8 cellular contexts compared by ENCODE assay signal in genomic region chr5:159263569-159263905, GRCh38. TPM values are rescaled to one million over a fixed set of nuclear protein-coding genes. Genes with fewer than 3 reads are reported as not detected.
DNase-seq lines count a peak whose midpoint lies in the region; TF ChIP-seq lines count a peak whose summit lies in the region.

No MANE protein-coding gene starts in this region.

- peaks cover 45% of the 10 kb centered on the region for H3K36me3 ChIP-seq in SJSA1
- no peaks in the 10 kb centered on the region for H3K36me3 ChIP-seq in prostate gland

- peak overlapping the region; percentile 89 for H3K27ac Mint-ChIP-seq in HFFc6

- no peaks in the 10 kb centered on the region for H3K9me3 Mint-ChIP-seq in HFFc6

- no peak for DNase-seq in HFFc6
- DNase-seq in SJSA1 (ENCODE audit: low read depth in 1 of 2, low spot score in 2 of 2), result no peak
- DNase-seq in fibroblast of mammary gland (ENCODE audit: low read depth), result peak; percentile 3
- no peak for DNase-seq in prostate gland (ENCODE audit: low spot score)
- no peak for DNase-seq in HuH-7 (ENCODE audit: low spot score)
- DNase-seq in AG08396 (ENCODE audit: low spot score), result no peak
- no peak for DNase-seq in hypothalamus (lab: John Stamatoyannopoulos, UW)

- WGBS in prostate gland, result 2% methylated on average over 10 of the region's 10 CpGs

- H3K4me1 Mint-ChIP-seq in HFFc6 (ENCODE audit: low read depth), result peaks cover 20% of the 10 kb centered on the region

- intact Hi-C loops in prostate gland (cut with DNase I), result loop anchor here (5.0 kb wide), 2 partner anchors 56 to 106 kb away; partner anchors contain the start of gene RNF145

- TF ChIP-seq CTCF in GM12875 (IDR thresholded peaks at IDR 0.05; ENCODE audit: borderline replicate concordance, insufficient read depth, low read depth, low read length) (no peak), HFFc6 (IDR thresholded peaks at IDR 0.05) (no peak), fibroblast of mammary gland (conservative IDR thresholded peaks at IDR 0.05; ENCODE audit: control insufficient read depth, insufficient read depth, low read depth, low read length) (no peak), prostate gland (IDR thresholded peaks at IDR 0.05) (no peak)

- H3K27me3 ChIP-seq in SJSA1 (replicated peaks) (no peaks in the 10 kb centered on the region), prostate gland (replicated peaks; ENCODE audit: insufficient read depth) (no peaks in the 10 kb centered on the region)

- no peaks in the 10 kb centered on the region for H3K27me3 Mint-ChIP-seq in HFFc6 (ENCODE audit: insufficient read depth)

- H3K27ac ChIP-seq in SJSA1, result peak overlapping the region; percentile 96
- H3K27ac ChIP-seq in prostate gland, result peak overlapping the region; percentile 89

- H3K36me3 Mint-ChIP-seq in HFFc6 (ENCODE audit: low read depth), result peaks cover 24% of the 10 kb centered on the region

- H3K4me1 ChIP-seq in SJSA1 (replicated peaks) (peaks cover 17% of the 10 kb centered on the region), prostate gland (replicated peaks) (no peaks in the 10 kb centered on the region)

- H3K4me3 Mint-ChIP-seq in HFFc6, result peak overlapping the region; percentile 97

- peak overlapping the region; percentile 96 for H3K4me3 ChIP-seq in GM12875 (ENCODE audit: low read depth, low read length)
- H3K4me3 ChIP-seq in SJSA1, result peak overlapping the region; percentile 85
- peak overlapping the region; percentile 98 for H3K4me3 ChIP-seq in fibroblast of mammary gland (ENCODE audit: control insufficient read depth, low read depth, low read length)
- peak overlapping the region; percentile 72 to 99 for H3K4me3 ChIP-seq in prostate gland

- no peak for TF ChIP-seq POLR2A in prostate gland (IDR thresholded peaks at IDR 0.05)

- H3K9me3 ChIP-seq in SJSA1 (replicated peaks) (no peaks in the 10 kb centered on the region), prostate gland (no peaks in the 10 kb centered on the region)

RNA-seq across cellular contexts. Expression of gene UBLCP1, which starts 0.4 kb away (rescaled TPM):
- 10 to 100 TPM; 30.6 to 37.6 (median 35.0) TPM for total RNA-seq in HFFc6 (2021; fragmentation: NEBNext Ultra II Directional; extraction: Animal tissue kit (Norgen Biotek cat#: 25700))
- 87.0 and 93.9 TPM in 2 replicates for total RNA-seq in SJSA1 (2014; rRNA removed; shearing (Covaris generic))
- total RNA-seq in prostate gland, result 10 to 100 TPM; 17.0 to 22.8 TPM

RNA-seq across cellular contexts. Expression of gene RNF145, which starts 54.2 kb away (rescaled TPM):
- 10 to 100 TPM; 69.8 to 88.1 (median 78.6) TPM for total RNA-seq in HFFc6 (2021; fragmentation: NEBNext Ultra II Directional; extraction: Animal tissue kit (Norgen Biotek cat#: 25700))
- total RNA-seq in SJSA1 (2014; rRNA removed; shearing (Covaris generic)), result 141 TPM in 2 replicates
- total RNA-seq in prostate gland, result 10 to 100 TPM; 38.6 to 50.5 TPM
